In the genomic region with DNA sequence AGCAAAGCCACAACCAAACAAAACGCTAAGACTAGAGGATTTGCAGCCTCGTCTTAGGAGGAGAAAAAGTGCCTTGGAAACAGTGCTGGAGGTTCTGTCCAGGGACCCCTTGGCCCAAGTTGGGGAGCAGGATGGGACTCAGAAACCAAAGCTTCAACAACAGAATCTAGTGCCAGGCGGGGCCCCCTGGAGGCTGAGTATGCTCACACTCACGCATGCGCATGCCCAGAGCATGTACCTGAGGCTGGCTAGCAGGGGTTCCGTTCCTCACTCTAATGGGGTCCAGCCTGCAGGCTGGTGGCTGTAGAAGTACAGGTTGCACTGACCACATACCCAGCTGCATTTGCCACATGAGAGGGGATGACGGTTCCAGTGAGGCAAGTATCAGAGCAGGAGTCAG, we compare ENCODE assay signal across 14 cellular contexts.
DNase-seq lines count a peak whose midpoint lies in the region; ATAC-seq, FAIRE-seq and TF ChIP-seq lines count a peak whose summit lies in the region.
"Had no signal": no experiment of that assay in that cellular context is flagged by ENCODE, and none has a peak within 500 bp of the region (broad histone marks: within the 10 kb centered on the region; RNA-seq: fewer than 3 reads in every experiment).

No MANE protein-coding gene starts in this region.

- H3K27ac ChIP-seq in VCaP (no peak overlapping the region), adrenal gland (no peak overlapping the region)
- H3K27ac ChIP-seq: psoas muscle, stomach had no signal

- H3K4me3 Mint-ChIP-seq in nephron progenitor cell, result no peak overlapping the region
- H3K4me3 Mint-ChIP-seq in stimulated activated naive B cell treated with anti-CD40 and anti-IgM and Interleukin-4, amounts not matched to agents 10 μg/mL and 1 μg/mL and 100 μg/mL, for 72 hours, result no peak overlapping the region
- H3K4me3 Mint-ChIP-seq: CD4-positive, alpha-beta memory T cell; central memory CD8-positive, alpha-beta T cell had no signal

- H3K4me3 ChIP-seq in GM12875 (ENCODE audit: low read depth, low read length), result no peak overlapping the region
- no peak overlapping the region for H3K4me3 ChIP-seq in adrenal gland
- H3K4me3 ChIP-seq: psoas muscle, stomach had no signal

- H3K27me3 ChIP-seq in adrenal gland, result no peaks in the 10 kb centered on the region

- no peaks in the 10 kb centered on the region for H3K9me3 ChIP-seq in adrenal gland (replicated peaks in 1 of 3)
- H3K9me3 ChIP-seq: psoas muscle, stomach had no signal

- no peaks in the 10 kb centered on the region for H3K9me3 Mint-ChIP-seq in nephron progenitor cell
- peaks cover 2 to 5% of the 10 kb centered on the region in 2 donors for H3K9me3 Mint-ChIP-seq in stimulated activated naive B cell treated with anti-CD40 and anti-IgM and Interleukin-4, amounts not matched to agents 10 μg/mL and 1 μg/mL and 100 μg/mL, for 72 hours

- TF ChIP-seq POLR2A in adrenal gland (IDR thresholded peaks at IDR 0.05), result no peak

- no peaks in the 10 kb centered on the region for H3K36me3 Mint-ChIP-seq in nephron progenitor cell (ENCODE audit: low read depth)
- H3K36me3 Mint-ChIP-seq in stimulated activated naive B cell treated with anti-CD40 and anti-IgM and Interleukin-4, amounts not matched to agents 10 μg/mL and 1 μg/mL and 100 μg/mL, for 72 hours, result no peaks in the 10 kb centered on the region
- H3K36me3 Mint-ChIP-seq: CD4-positive, alpha-beta memory T cell had no signal

- 52 to 84% (median 75%) methylated on average over 3 to 7 of the region's 7 CpGs for WGBS in adrenal gland, 4 donors

- intact Hi-C loops in adrenal gland (cut with DNase I), result no loop called here

- H3K36me3 ChIP-seq in adrenal gland (replicated peaks in 1 of 2), result no peaks in the 10 kb centered on the region
- H3K36me3 ChIP-seq: stomach had no signal

- no peak for FAIRE-seq in D721Med (lab: Jason Lieb, UNC)
- FAIRE-seq: H54 had no signal

- TF ChIP-seq CTCF in D721Med (IDR thresholded peaks at IDR 0.05; ENCODE audit: insufficient read depth, missing control alignments) (peak; percentile 21), GM12875 (IDR thresholded peaks at IDR 0.05; ENCODE audit: borderline replicate concordance, insufficient read depth, low read depth, low read length) (peak; percentile 48), VCaP (conservative IDR thresholded peaks at IDR 0.05) (peak; percentile 45), nephron progenitor cell (IDR thresholded peaks at IDR 0.05) (peak; percentile 38), adrenal gland (IDR thresholded peaks at IDR 0.05) (no peak)

- no peak overlapping the region for H3K27ac Mint-ChIP-seq in nephron progenitor cell
- no peak overlapping the region for H3K27ac Mint-ChIP-seq in stimulated activated naive B cell treated with anti-CD40 and anti-IgM and Interleukin-4, amounts not matched to agents 10 μg/mL and 1 μg/mL and 100 μg/mL, for 72 hours
- H3K27ac Mint-ChIP-seq: CD4-positive, alpha-beta memory T cell had no signal

- DNase-seq in D721Med (ENCODE audit: insufficient read length, low spot score) (no peak), nephron progenitor cell (peak; percentile 32), epidermal melanocyte (ENCODE audit: insufficient read length, low spot score) (no peak), adrenal gland (no peak)
- DNase-seq in stimulated activated naive B cell treated with anti-CD40 and anti-IgM and Interleukin-4, amounts not matched to agents 10 μg/mL and 1 μg/mL and 100 μg/mL, for 72 hours, result no peak
- DNase-seq in stimulated activated naive CD4-positive, alpha-beta T cell treated with Interleukin-2 at 50 U/mL for 16 hours (lab: John Stamatoyannopoulos, UW), result no peak
- DNase-seq: CD4-positive, alpha-beta memory T cell; psoas muscle; stomach had no signal

- no peaks in the 10 kb centered on the region for H3K4me1 ChIP-seq in adrenal gland (replicated peaks in 1 of 2)
- H3K4me1 ChIP-seq: psoas muscle, stomach had no signal

- no peak for ATAC-seq in stimulated activated naive B cell treated with anti-CD40 and anti-IgM and Interleukin-4, amounts not matched to agents 10 μg/mL and 1 μg/mL and 100 μg/mL, for 72 hours (replicated peaks)
- ATAC-seq: esophagus mucosa, psoas muscle had no signal

- H3K4me1 Mint-ChIP-seq in nephron progenitor cell, result peaks cover 32% of the 10 kb centered on the region
- H3K4me1 Mint-ChIP-seq in stimulated activated naive B cell treated with anti-CD40 and anti-IgM and Interleukin-4, amounts not matched to agents 10 μg/mL and 1 μg/mL and 100 μg/mL, for 72 hours, result no peaks in the 10 kb centered on the region
- H3K4me1 Mint-ChIP-seq: CD4-positive, alpha-beta memory T cell; central memory CD8-positive, alpha-beta T cell had no signal

- H3K27me3 Mint-ChIP-seq in nephron progenitor cell (ENCODE audit: low read depth, poor library complexity), result peaks cover 3% of the 10 kb centered on the region
- H3K27me3 Mint-ChIP-seq in stimulated activated naive B cell treated with anti-CD40 and anti-IgM and Interleukin-4, amounts not matched to agents 10 μg/mL and 1 μg/mL and 100 μg/mL, for 72 hours, result peaks cover 12 to 22% of the 10 kb centered on the region in 2 donors

Comparison
In these comparisons a context has a peak if more than half of its experiments do, and no peak if none do; other contexts are left out.
1. CTCF ChIP-seq: peak in D721Med (single experiment), GM12875 (single experiment), VCaP (single experiment) and nephron progenitor cell (single experiment); none in adrenal gland (0 of 6).